ENCODE assay signal across 32 cellular contexts in the genomic region with DNA sequence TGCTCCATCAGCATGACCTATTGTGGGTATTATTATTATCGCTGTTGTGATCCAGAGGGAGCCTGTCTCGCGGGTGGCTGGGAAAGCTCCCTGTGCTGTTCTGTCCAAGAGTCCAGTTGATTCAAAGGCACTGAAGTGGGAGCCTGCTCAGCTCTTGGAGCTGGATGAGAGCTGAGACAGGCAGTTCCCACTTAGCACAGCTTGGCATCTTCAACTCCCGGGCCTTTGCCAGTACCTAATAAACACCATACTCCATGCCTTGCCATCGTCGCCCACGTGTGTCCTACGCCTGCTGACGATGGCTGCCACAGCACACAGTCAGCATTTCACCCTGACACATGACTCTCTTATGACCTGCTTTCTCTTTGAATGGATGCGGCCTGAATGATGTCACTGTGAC. TPM values are rescaled to one million over a fixed set of nuclear protein-coding genes. Genes with fewer than 3 reads are reported as not detected.
DNase-seq lines count a peak whose midpoint lies in the region; TF ChIP-seq lines count a peak whose summit lies in the region.
"Had no signal": no experiment of that assay in that cellular context is flagged by ENCODE, and none has a peak within 500 bp of the region (broad histone marks: within the 10 kb centered on the region; RNA-seq: fewer than 3 reads in every experiment).

No MANE protein-coding gene starts in this region.

- peak overlapping the region; percentile 46 for H3K27ac ChIP-seq in left ventricle myocardium inferior (replicated peaks)
- H3K27ac ChIP-seq: gastroesophageal sphincter, neutrophil, SK-N-MC, suprapubic skin had no signal

- H3K27me3 ChIP-seq in left ventricle myocardium inferior (ENCODE audit: low read depth), result peaks cover under 1% of the 10 kb centered on the region
- H3K27me3 ChIP-seq: gastroesophageal sphincter, suprapubic skin had no signal

- H3K36me3 Mint-ChIP-seq in brain, result no peaks in the 10 kb centered on the region
- H3K36me3 Mint-ChIP-seq in T-helper 2 cell treated with Interferon-gamma antibody and Interleukin-4, amounts not matched to agents 5 μg/mL and 100 μg/mL, for 36 hours (ENCODE audit: low read depth), result no peaks in the 10 kb centered on the region
- H3K36me3 Mint-ChIP-seq: activated naive CD8-positive, alpha-beta T cell; CD4-positive, alpha-beta memory T cell had no signal

- H3K4me1 ChIP-seq in left ventricle myocardium inferior, result peaks cover 20% of the 10 kb centered on the region

- no peak for TF ChIP-seq CTCF in brain (conservative IDR thresholded peaks at IDR 0.05)
- no peak for TF ChIP-seq CTCF in left ventricle myocardium inferior (IDR thresholded peaks at IDR 0.05; ENCODE audit: borderline replicate concordance)
- no peak for TF ChIP-seq CTCF in foreskin fibroblast (IDR thresholded peaks at IDR 0.05; ENCODE audit: low read depth, low read length)
- TF ChIP-seq CTCF in GM13976 (IDR thresholded peaks at IDR 0.05; ENCODE audit: borderline replicate concordance, control extremely low read depth, extremely low read depth, insufficient read depth, missing control alignments), result no peak

- H3K4me3 Mint-ChIP-seq in brain, result no peak overlapping the region
- H3K4me3 Mint-ChIP-seq in T-helper 2 cell treated with Interferon-gamma antibody and Interleukin-4, amounts not matched to agents 5 μg/mL and 100 μg/mL, for 36 hours, result no peak overlapping the region
- H3K4me3 Mint-ChIP-seq: activated naive CD8-positive, alpha-beta T cell; CD4-positive, alpha-beta memory T cell; endodermal cell; immature natural killer cell had no signal

- H3K27ac Mint-ChIP-seq in brain, result peak overlapping the region in 3 of 5 experiments; percentile 30 to 93 (median 58)
- no peak overlapping the region for H3K27ac Mint-ChIP-seq in T-helper 2 cell treated with Interferon-gamma antibody and Interleukin-4, amounts not matched to agents 5 μg/mL and 100 μg/mL, for 36 hours
- H3K27ac Mint-ChIP-seq: activated naive CD8-positive, alpha-beta T cell; endodermal cell; immature natural killer cell had no signal

- peaks cover 43% of the 10 kb centered on the region for H3K4me1 Mint-ChIP-seq in brain
- H3K4me1 Mint-ChIP-seq in T-helper 2 cell treated with Interferon-gamma antibody and Interleukin-4, amounts not matched to agents 5 μg/mL and 100 μg/mL, for 36 hours (ENCODE audit: low read depth), result no peaks in the 10 kb centered on the region

- DNase-seq in Ammon's horn (ENCODE audit: low spot score) (peak; percentile 81), left ventricle myocardium inferior (peak; percentile 30), posterior cingulate gyrus (peak in 7 of 10 donors; percentile 45 to 91 (median 70)), foreskin fibroblast (no peak), GM13976 (ENCODE audit: low spot score) (no peak), CD1c-positive myeloid dendritic cell (ENCODE audit: extremely low spot score) (no peak)
- no peak for DNase-seq in T-helper 2 cell treated with Interferon-gamma antibody and Interleukin-4, amounts not matched to agents 5 μg/mL and 100 μg/mL, for 36 hours (ENCODE audit: low spot score)
- DNase-seq: activated CD4-positive, alpha-beta T cell treated with anti-CD3 and anti-CD28 coated beads, Interleukin-2, amount 50 U/mL, for 1 hour; activated CD4-positive, CD25-positive, alpha-beta regulatory T cell; activated effector memory CD4-positive, alpha-beta T cell treated with anti-CD3 and anti-CD28 coated beads, Interleukin-2, amount 50 U/mL, for 16 hours; activated T-cell treated with anti-CD3 and anti-CD28 coated beads, Interleukin-2, amount 50 U/mL, for 1 hour; CD4-positive, alpha-beta memory T cell; endodermal cell; GOT3; immature natural killer cell; left colon; NCI-H1048; NCI-H1694; NCI-H446; NCI-H774; stimulated activated naive CD4-positive, alpha-beta T cell had no signal

- peaks cover 8% of the 10 kb centered on the region for H3K27me3 Mint-ChIP-seq in brain
- H3K27me3 Mint-ChIP-seq in T-helper 2 cell treated with Interferon-gamma antibody and Interleukin-4, amounts not matched to agents 5 μg/mL and 100 μg/mL, for 36 hours (ENCODE audit: low read depth), result peaks cover 32% of the 10 kb centered on the region

- H3K9me3 Mint-ChIP-seq in brain, result peaks cover 0 to 3% (median 0%) of the 10 kb centered on the region in 5 experiments
- H3K9me3 Mint-ChIP-seq in T-helper 2 cell treated with Interferon-gamma antibody and Interleukin-4, amounts not matched to agents 5 μg/mL and 100 μg/mL, for 36 hours, result no peaks in the 10 kb centered on the region
- H3K9me3 Mint-ChIP-seq: endodermal cell had no signal

- no peaks in the 10 kb centered on the region for H3K36me3 ChIP-seq in left ventricle myocardium inferior
- H3K36me3 ChIP-seq: gastroesophageal sphincter, neutrophil, prostate gland, suprapubic skin had no signal

- in situ Hi-C loops in GM13976 (cut with MboI; ENCODE audit: low sequenced_read_pairs, unreplicated experiment), result no loop called here

- H3K9me3 ChIP-seq in left ventricle myocardium inferior (replicated peaks), result no peaks in the 10 kb centered on the region
- H3K9me3 ChIP-seq: A549, gastroesophageal sphincter, neutrophil, prostate gland, suprapubic skin had no signal

- H3K4me3 ChIP-seq in left ventricle myocardium inferior (no peak overlapping the region), foreskin fibroblast (ENCODE audit: low read depth in 1 of 2, low read length in 2 of 2) (no peak overlapping the region)
- H3K4me3 ChIP-seq: A549, gastroesophageal sphincter, GM12878, K562, prostate gland, SK-N-MC, skin epidermis, suprapubic skin had no signal

- intact Hi-C loops in left ventricle myocardium inferior (cut with micrococcal nuclease), result no loop called here
- intact Hi-C loops in posterior cingulate gyrus (cut with DNase I), result no loop called here

RNA-seq across cellular contexts. Expression of a gene that starts 32.6 kb away (rescaled TPM):
- polyA plus RNA-seq in brain (ENCODE audit: insufficient read depth, low read depth, low replicate concordance), result 4.3 TPM
- 4.0 TPM for total RNA-seq in left ventricle myocardium inferior

RNA-seq across cellular contexts. Expression of a gene that starts 37.4 kb away (rescaled TPM):
- 18.6 TPM for polyA plus RNA-seq in brain (ENCODE audit: insufficient read depth, low read depth, low replicate concordance)
- 29.1 TPM for total RNA-seq in left ventricle myocardium inferior

RNA-seq across cellular contexts. Expression of a gene that starts 49.3 kb away (rescaled TPM):
- 28.7 TPM for polyA plus RNA-seq in brain (ENCODE audit: insufficient read depth, low read depth, low replicate concordance)
- total RNA-seq in left ventricle myocardium inferior, result 16.6 TPM

Comparison
In these comparisons a context has a peak if more than half of its experiments do, and no peak if none do; other contexts are left out.
1. DNase-seq: peak in Ammon's horn (single experiment), left ventricle myocardium inferior (single experiment) and posterior cingulate gyrus (7 of 10); none in T-helper 2 cell treated with Interferon-gamma antibody and Interleukin-4, amounts not matched to agents 5 μg/mL and 100 μg/mL, for 36 hours (single experiment), foreskin fibroblast (0 of 2), GM13976 (single experiment) and CD1c-positive myeloid dendritic cell (single experiment).